In genomic region chr6:140602843-140603242, GRCh38 we compare ENCODE assay signal across 16 cellular contexts.
DNase-seq lines count a peak whose midpoint lies in the region; ATAC-seq, FAIRE-seq and TF ChIP-seq lines count a peak whose summit lies in the region.
"Had no signal": no experiment of that assay in that cellular context is flagged by ENCODE, and none has a peak within 500 bp of the region (broad histone marks: within the 10 kb centered on the region; RNA-seq: fewer than 3 reads in every experiment).

No MANE protein-coding gene starts in this region.

- no peak for TF ChIP-seq RAD21 in GM12878 (IDR thresholded peaks at IDR 0.05; ENCODE audit: insufficient read depth, low read depth, low read length)

- H3K4me3 Mint-ChIP-seq in activated CD4-positive, alpha-beta memory T cell treated with anti-CD3 and anti-CD28 coated beads for 36 hours = no peak overlapping the region
- no peak overlapping the region for H3K4me3 Mint-ChIP-seq in T-helper 2 cell treated with Interferon-gamma antibody and Interleukin-4, amounts not matched to agents 5 μg/mL and 100 μg/mL, for 36 hours

- no peak overlapping the region for H3K4me2 ChIP-seq in GM12878 (ENCODE audit: control insufficient read depth, insufficient read depth)

- no peaks in the 10 kb centered on the region for H3K4me1 Mint-ChIP-seq in activated CD4-positive, alpha-beta memory T cell treated with anti-CD3 and anti-CD28 coated beads for 36 hours (ENCODE audit: low read depth)
- H3K4me1 Mint-ChIP-seq in T-helper 2 cell treated with Interferon-gamma antibody and Interleukin-4, amounts not matched to agents 5 μg/mL and 100 μg/mL, for 36 hours (ENCODE audit: low read depth) = no peaks in the 10 kb centered on the region

- BruUV-seq in GM12878 (replicated peaks; lab: Mats Ljungman, UMichigan) = no TSS peak

- TF ChIP-seq EP300 in GM12878 (IDR thresholded peaks at IDR 0.05; ENCODE audit: borderline replicate concordance in 1 of 2, control insufficient read depth in 1 of 2, low read depth in 2 of 2, low read length in 2 of 2) = no peak

- RAD21 ChIA-PET in GM12878 (lab: Charles Lee; ENCODE audit: unreplicated experiment) = interaction anchor here (1.6 kb wide), 1 partner anchor 1003 kb away, joined by 3 read pairs; no protein-coding TSS in a partner anchor

- H3K9ac ChIP-seq in GM12878 (ENCODE audit: control insufficient read depth, insufficient read depth, low read length) = no peak overlapping the region

- intact Hi-C loops in GM12878 (cut with micrococcal nuclease; ENCODE audit: unreplicated experiment) = no loop called here
- intact Hi-C loops in activated CD4-positive, alpha-beta memory T cell treated with anti-CD3 and anti-CD28 coated beads for 36 hours (cut with micrococcal nuclease) = no loop called here

- DNase-seq in DMS114 treated with DMSO at 0.1 percent for 48 hours (lab: John Stamatoyannopoulos, UW; ENCODE audit: unreplicated experiment) (peak; percentile 82), M059J (ENCODE audit: low read depth) (peak; percentile 85), GM12878 (ENCODE audit: low read depth, low spot score) (no peak), KG1 (lab: John Stamatoyannopoulos, UW) (no peak)
- DNase-seq in activated CD4-positive, alpha-beta memory T cell treated with anti-CD3 and anti-CD28 coated beads for 36 hours = no peak
- DNase-seq in T-helper 2 cell treated with Interferon-gamma antibody and Interleukin-4, amounts not matched to agents 5 μg/mL and 100 μg/mL, for 36 hours (ENCODE audit: low spot score) = no peak
- DNase-seq: DMS153, GOT3, NCI-H1930, NCI-H2171 had no signal

- no peaks in the 10 kb centered on the region for H3K36me3 Mint-ChIP-seq in activated CD4-positive, alpha-beta memory T cell treated with anti-CD3 and anti-CD28 coated beads for 36 hours
- no peaks in the 10 kb centered on the region for H3K36me3 Mint-ChIP-seq in T-helper 2 cell treated with Interferon-gamma antibody and Interleukin-4, amounts not matched to agents 5 μg/mL and 100 μg/mL, for 36 hours (ENCODE audit: low read depth)

- CTCF ChIA-PET in GM12878 (lab: Yijun Ruan, JAX) = interaction anchor here (1.0 to 1.4 kb wide), 3 partner anchors 8 to 1233 kb away, joined by 3 to 5 read pairs (median 3); no protein-coding TSS in a partner anchor
- CTCF ChIA-PET in activated CD4-positive, alpha-beta memory T cell treated with anti-CD3 and anti-CD28 coated beads for 36 hours (lab: Charles Lee) = no interaction called here

- no peaks in the 10 kb centered on the region for H3K36me3 ChIP-seq in GM12878 (ENCODE audit: control insufficient read depth in 2 of 2, insufficient read depth in 2 of 2, low read length in 1 of 2)
- no peaks in the 10 kb centered on the region for H3K36me3 ChIP-seq in neuron (ENCODE audit: insufficient read depth, low read length)
- H3K36me3 ChIP-seq: SJSA1 had no signal

- no peak overlapping the region for H3K27ac Mint-ChIP-seq in activated CD4-positive, alpha-beta memory T cell treated with anti-CD3 and anti-CD28 coated beads for 36 hours
- H3K27ac Mint-ChIP-seq in T-helper 2 cell treated with Interferon-gamma antibody and Interleukin-4, amounts not matched to agents 5 μg/mL and 100 μg/mL, for 36 hours = no peak overlapping the region

- SMC1A ChIA-PET in GM12878 (lab: Charles Lee; ENCODE audit: uncharacterized antibody, unreplicated experiment) = interaction anchor here (0.6 to 1.4 kb wide), 5 partner anchors 10 to 330 kb away, joined by 3 to 4 read pairs (median 3); no protein-coding TSS in a partner anchor

- no peaks in the 10 kb centered on the region; the same call in 2 of the 3 replicates for H3K9me3 ChIP-seq in GM12878 (replicated peaks; ENCODE audit: control insufficient read depth, insufficient read depth, low read length)
- peaks cover 2% of the 10 kb centered on the region for H3K9me3 ChIP-seq in neuron (ENCODE audit: low read length)
- H3K9me3 ChIP-seq: SJSA1 had no signal

- TF ChIP-seq CTCF in GM12878 (IDR thresholded peaks at IDR 0.05 in 2 of 3, conservative IDR thresholded peaks at IDR 0.05 in 1 of 3; ENCODE audit: control insufficient read depth in 2 of 3, extremely low read depth in 1 of 3, insufficient read depth in 1 of 3, low read depth in 3 of 3, low read length in 3 of 3) = no peak

- ATAC-seq in GM12878 (no peak; the same call in 2 of the 3 replicates), HG02840 (IDR thresholded peaks at IDR 0.05; ENCODE audit: low FRiP score, unreplicated experiment) (no peak)

- H3K79me2 ChIP-seq in GM12878 (ENCODE audit: control insufficient read depth, insufficient read depth, low read length) = no peaks in the 10 kb centered on the region

- H3K27ac ChIP-seq in GM12878 (ENCODE audit: control insufficient read depth, insufficient read depth) = no peak overlapping the region
- H3K27ac ChIP-seq: C4-2B, SJSA1 had no signal

- H3K27me3 Mint-ChIP-seq in activated CD4-positive, alpha-beta memory T cell treated with anti-CD3 and anti-CD28 coated beads for 36 hours = peaks cover 8% of the 10 kb centered on the region
- H3K27me3 Mint-ChIP-seq in T-helper 2 cell treated with Interferon-gamma antibody and Interleukin-4, amounts not matched to agents 5 μg/mL and 100 μg/mL, for 36 hours (ENCODE audit: low read depth) = peaks cover 7% of the 10 kb centered on the region

- H3K4me3 ChIP-seq in GM12878 (no peak overlapping the region), neuron (ENCODE audit: low read length) (no peak overlapping the region)
- H3K4me3 ChIP-seq: SJSA1 had no signal

- no peak for FAIRE-seq in GM12878 (lab: Jason Lieb, UNC)
- FAIRE-seq: A204.1, GM12892 had no signal

- POLR2A ChIA-PET in GM12878 (lab: Charles Lee) = no interaction called here
- POLR2A ChIA-PET in activated CD4-positive, alpha-beta memory T cell treated with anti-CD3 and anti-CD28 coated beads for 36 hours (lab: Charles Lee) = no interaction called here

- H3K4me1 ChIP-seq in GM12878 (ENCODE audit: control insufficient read depth, insufficient read depth, low read length) = no peaks in the 10 kb centered on the region
- peaks cover 2% of the 10 kb centered on the region for H3K4me1 ChIP-seq in neuron (ENCODE audit: insufficient read depth, low read length)

- no peaks in the 10 kb centered on the region for H4K20me1 ChIP-seq in GM12878 (ENCODE audit: control insufficient read depth, insufficient read depth)

- H3K27me3 ChIP-seq in GM12878 (replicated peaks in 1 of 2; ENCODE audit: control insufficient read depth in 2 of 2, insufficient read depth in 2 of 2, low read length in 1 of 2) = no peaks in the 10 kb centered on the region
- no peaks in the 10 kb centered on the region for H3K27me3 ChIP-seq in neuron (ENCODE audit: insufficient read depth, low read length)
- H3K27me3 ChIP-seq: SJSA1 had no signal

- H3K9me3 Mint-ChIP-seq in activated CD4-positive, alpha-beta memory T cell treated with anti-CD3 and anti-CD28 coated beads for 36 hours = no peaks in the 10 kb centered on the region
- peaks cover 4% of the 10 kb centered on the region for H3K9me3 Mint-ChIP-seq in T-helper 2 cell treated with Interferon-gamma antibody and Interleukin-4, amounts not matched to agents 5 μg/mL and 100 μg/mL, for 36 hours

- WGBS in GM12878 (ENCODE audit: insufficient coverage, insufficient replicate concordance, low lambda C conversion rate, missing lambda C conversion rate) = 20% methylated on average over 2 of the region's 2 CpGs

- in situ Hi-C loops in GM12878 (cut with MboI) = no loop called here

- no peak for TF ChIP-seq POLR2A in GM12878 (IDR thresholded peaks at IDR 0.05; ENCODE audit: low read depth, low read length)

- H2AFZ ChIP-seq in GM12878 (ENCODE audit: control insufficient read depth, low read depth, low read length) (no peak overlapping the region), neuron (ENCODE audit: low read depth, low read length) (peak overlapping the region; percentile 20)

TF ChIP-seq in GM12878, 131 proteins besides CTCF, POLR2A, EP300 and RAD21:
- peak in 1 of 2 experiments; percentile 1; a peak in 1 of 4 replicates for TF ChIP-seq ETV6 (conservative IDR thresholded peaks at IDR 0.05 in 1 of 2, IDR thresholded peaks at IDR 0.05 in 1 of 2; ENCODE audit: borderline replicate concordance in 1 of 2, low read depth in 1 of 2)
- TF ChIP-seq IRF3 (IDR thresholded peaks at IDR 0.05) = no peak
- TF ChIP-seq MXI1 (IDR thresholded peaks at IDR 0.05; ENCODE audit: low read depth, low read length) = no peak
- no peak for TF ChIP-seq RUNX3 (IDR thresholded peaks at IDR 0.05; ENCODE audit: low read length)
- peak; percentile 15; the same call in 1 of the 2 replicates for TF ChIP-seq FOXM1 (IDR thresholded peaks at IDR 0.05; ENCODE audit: low read depth, low read length)
- TF ChIP-seq NFYA (IDR thresholded peaks at IDR 0.05; ENCODE audit: borderline replicate concordance, low read depth, low read length) = no peak
- TF ChIP-seq RFX5 (IDR thresholded peaks at IDR 0.05; ENCODE audit: low read depth, low read length) = no peak
- TF ChIP-seq NFIC (IDR thresholded peaks at IDR 0.05; ENCODE audit: low read depth, low read length) = peak; percentile 76
- peak; percentile 34; the same call in 1 of the 2 replicates for TF ChIP-seq JUNB (IDR thresholded peaks at IDR 0.05)

Comparison
In these comparisons a context has a peak if more than half of its experiments do, and no peak if none do; other contexts are left out.
1. DNase-seq: peak in DMS114 treated with DMSO at 0.1 percent for 48 hours (single experiment) and M059J (single experiment); none in GM12878 (single experiment), activated CD4-positive, alpha-beta memory T cell treated with anti-CD3 and anti-CD28 coated beads for 36 hours (single experiment), KG1 (single experiment) and T-helper 2 cell treated with Interferon-gamma antibody and Interleukin-4, amounts not matched to agents 5 μg/mL and 100 μg/mL, for 36 hours (single experiment).